In genomic region chr16:21302454-21302853, GRCh38 we compare ENCODE assay signal across 9 cellular contexts. TPM values are rescaled to one million over a fixed set of nuclear protein-coding genes. Genes with fewer than 3 reads are reported as not detected.
DNase-seq lines count a peak whose midpoint lies in the region; ATAC-seq and TF ChIP-seq lines count a peak whose summit lies in the region.
"Had no signal": no experiment of that assay in that cellular context is flagged by ENCODE, and none has a peak within 500 bp of the region (broad histone marks: within the 10 kb centered on the region; RNA-seq: fewer than 3 reads in every experiment).

No MANE protein-coding gene starts in this region.

- TF ChIP-seq CTCF in CD4-positive, alpha-beta T cell (IDR thresholded peaks at IDR 0.05): no peak
- TF ChIP-seq CTCF in left lung (IDR thresholded peaks at IDR 0.05): no peak

- H3K27ac ChIP-seq in CD4-positive, alpha-beta T cell (ENCODE audit: low read depth, low read length): no peak overlapping the region
- H3K27ac ChIP-seq in left lung: no peak overlapping the region

- H3K27me3 Mint-ChIP-seq in CD4-positive, alpha-beta T cell: peaks cover 41% of the 10 kb centered on the region
- H3K27me3 Mint-ChIP-seq in activated T-helper 1 cell treated with anti-CD3 and anti-CD28 coated beads, Interleukin-12 subunit alpha, Interleukin-12 subunit beta, Interleukin-2, Interleukin-4 antibody, amounts not matched to agents 30 ng/mL and 10 ng/mL and 1 ng/mL, durations not matched to agents 14 hours and 24 hours and 36 hours (ENCODE audit: insufficient read depth): peaks cover 30% of the 10 kb centered on the region

- no peaks in the 10 kb centered on the region for H3K9me3 ChIP-seq in CD4-positive, alpha-beta T cell (ENCODE audit: control insufficient read depth, low read length)
- no peaks in the 10 kb centered on the region for H3K9me3 ChIP-seq in left lung

- intact Hi-C loops in CD4-positive, alpha-beta T cell (cut with DNase I, micrococcal nuclease): no loop called here
- intact Hi-C loops in activated T-helper 1 cell treated with anti-CD3 and anti-CD28 coated beads, Interleukin-12 subunit alpha, Interleukin-12 subunit beta, Interleukin-2, Interleukin-4 antibody, amounts not matched to agents 30 ng/mL and 10 ng/mL and 1 ng/mL, durations not matched to agents 14 hours and 24 hours and 36 hours (cut with micrococcal nuclease): no loop called here
- intact Hi-C loops in left lung (cut with DNase I): no loop called here

- DNase-seq in CD4-positive, alpha-beta T cell: no peak
- DNase-seq in HCEC 1CT (peak; percentile 26), left lung (no peak), GF-D8 (lab: John Stamatoyannopoulos, UW) (no peak)
- no peak for DNase-seq in activated T-helper 1 cell treated with anti-CD3 and anti-CD28 coated beads, Interleukin-12 subunit alpha, Interleukin-12 subunit beta, Interleukin-2, Interleukin-4 antibody, amounts not matched to agents 30 ng/mL and 10 ng/mL and 1 ng/mL, durations not matched to agents 14 hours and 24 hours and 36 hours (ENCODE audit: low spot score)
- DNase-seq: activated CD8-positive, alpha-beta memory T cell treated with anti-CD3 and anti-CD28 coated beads, Interleukin-2, amount 50 U/mL, for 4 hours had no signal

- no peak for ATAC-seq in CD4-positive, alpha-beta T cell (ENCODE audit: poor library complexity)
- ATAC-seq in left lung (peak; percentile 1), HG03342 (IDR thresholded peaks at IDR 0.05; ENCODE audit: unreplicated experiment) (no peak), HG03139 (IDR thresholded peaks at IDR 0.05; ENCODE audit: unreplicated experiment) (no peak), HG02885 (IDR thresholded peaks at IDR 0.05; ENCODE audit: poor library complexity, unreplicated experiment) (no peak)

- no peaks in the 10 kb centered on the region for H3K9me3 Mint-ChIP-seq in CD4-positive, alpha-beta T cell
- H3K9me3 Mint-ChIP-seq in activated T-helper 1 cell treated with anti-CD3 and anti-CD28 coated beads, Interleukin-12 subunit alpha, Interleukin-12 subunit beta, Interleukin-2, Interleukin-4 antibody, amounts not matched to agents 30 ng/mL and 10 ng/mL and 1 ng/mL, durations not matched to agents 14 hours and 24 hours and 36 hours: no peaks in the 10 kb centered on the region

- H3K4me3 Mint-ChIP-seq in CD4-positive, alpha-beta T cell: peak overlapping the region; percentile 94
- peak overlapping the region; percentile 88 for H3K4me3 Mint-ChIP-seq in activated T-helper 1 cell treated with anti-CD3 and anti-CD28 coated beads, Interleukin-12 subunit alpha, Interleukin-12 subunit beta, Interleukin-2, Interleukin-4 antibody, amounts not matched to agents 30 ng/mL and 10 ng/mL and 1 ng/mL, durations not matched to agents 14 hours and 24 hours and 36 hours

- H3K27me3 ChIP-seq in CD4-positive, alpha-beta T cell (ENCODE audit: control insufficient read depth, insufficient read depth, low read length): no peaks in the 10 kb centered on the region
- H3K27me3 ChIP-seq in left lung: peaks cover 0 to 5% of the 10 kb centered on the region in 2 donors

- H3K36me3 ChIP-seq in left lung: no peaks in the 10 kb centered on the region

- H3K4me1 Mint-ChIP-seq in CD4-positive, alpha-beta T cell (ENCODE audit: low read depth): peaks cover 30% of the 10 kb centered on the region
- H3K4me1 Mint-ChIP-seq in activated T-helper 1 cell treated with anti-CD3 and anti-CD28 coated beads, Interleukin-12 subunit alpha, Interleukin-12 subunit beta, Interleukin-2, Interleukin-4 antibody, amounts not matched to agents 30 ng/mL and 10 ng/mL and 1 ng/mL, durations not matched to agents 14 hours and 24 hours and 36 hours (ENCODE audit: low read depth): peaks cover 26% of the 10 kb centered on the region

- H3K27ac Mint-ChIP-seq in CD4-positive, alpha-beta T cell: no peak overlapping the region
- no peak overlapping the region for H3K27ac Mint-ChIP-seq in activated T-helper 1 cell treated with anti-CD3 and anti-CD28 coated beads, Interleukin-12 subunit alpha, Interleukin-12 subunit beta, Interleukin-2, Interleukin-4 antibody, amounts not matched to agents 30 ng/mL and 10 ng/mL and 1 ng/mL, durations not matched to agents 14 hours and 24 hours and 36 hours

- POLR2A ChIA-PET in CD4-positive, alpha-beta T cell (lab: Charles Lee): no interaction called here

- CTCF ChIA-PET in CD4-positive, alpha-beta T cell (lab: Charles Lee): no interaction called here

- peak overlapping the region in 1 of 2 donors; percentile 70 for H3K4me3 ChIP-seq in left lung

- peaks cover 0 to 13% of the 10 kb centered on the region in 2 donors for H3K4me1 ChIP-seq in left lung

- H3K36me3 Mint-ChIP-seq in CD4-positive, alpha-beta T cell (ENCODE audit: low read depth): no peaks in the 10 kb centered on the region
- H3K36me3 Mint-ChIP-seq in activated T-helper 1 cell treated with anti-CD3 and anti-CD28 coated beads, Interleukin-12 subunit alpha, Interleukin-12 subunit beta, Interleukin-2, Interleukin-4 antibody, amounts not matched to agents 30 ng/mL and 10 ng/mL and 1 ng/mL, durations not matched to agents 14 hours and 24 hours and 36 hours (ENCODE audit: low read depth): no peaks in the 10 kb centered on the region

RNA-seq across cellular contexts. Expression of gene CRYM, which starts 24.4 kb away (rescaled TPM):
- not detected for total RNA-seq in CD4-positive, alpha-beta T cell
- not detected in 2 replicates for total RNA-seq in activated T-helper 1 cell treated with anti-CD3 and anti-CD28 coated beads, Interleukin-12 subunit alpha, Interleukin-12 subunit beta, Interleukin-2, Interleukin-4 antibody, amounts not matched to agents 30 ng/mL and 10 ng/mL and 1 ng/mL, durations not matched to agents 14 hours and 24 hours and 36 hours
- total RNA-seq in left lung: 1 to 10 TPM; 3.6 to 9.0 TPM
